In genomic region chr5:24538345-24538744, GRCh38 we compare ENCODE assay signal across 25 cellular contexts.
"Had no signal": no experiment of that assay in that cellular context is flagged by ENCODE, and none has a peak within 500 bp of the region (broad histone marks: within the 10 kb centered on the region; RNA-seq: fewer than 3 reads in every experiment).

No MANE protein-coding gene starts in this region.

- H3K27me3 ChIP-seq: brain microvascular endothelial cell, dorsolateral prefrontal cortex had no signal

- H3K27ac ChIP-seq: brain microvascular endothelial cell, coronary artery, dorsolateral prefrontal cortex, WERI-Rb-1 had no signal

- H3K4me3 ChIP-seq: coronary artery, dorsolateral prefrontal cortex had no signal

- DNase-seq: activated B cell treated with CpG ODN at 0.5 μM for 24 hours; activated CD4-positive, alpha-beta T cell treated with anti-CD3 and anti-CD28 coated beads for 48 hours; activated CD4-positive, alpha-beta T cell treated with anti-CD3 and anti-CD28 coated beads, Interleukin-2, amount 50 U/mL, for 1 hour; activated CD4-positive, alpha-beta T cell treated with anti-CD3 and anti-CD28 coated beads, Interleukin-2, amount 50 U/mL, for 48 hours; activated CD8-positive, alpha-beta memory T cell treated with anti-CD3 and anti-CD28 coated beads for 24 hours; activated CD8-positive, alpha-beta T cell treated with anti-CD3 and anti-CD28 coated beads for 36 hours; activated effector memory CD4-positive, alpha-beta T cell treated with Interleukin-2 at 50 U/mL for 16 hours; activated gamma-delta T cell treated with Interleukin-2 at 50 U/mL for 16 hours; activated naive CD4-positive, alpha-beta T cell treated with anti-CD3 and anti-CD28 coated beads, Interleukin-2, amount 50 U/mL, for 16 hours; activated naive CD4-positive, alpha-beta T cell treated with Interleukin-2 at 50 U/mL for 16 hours; activated T-cell treated with anti-CD3 and anti-CD28 coated beads, Interleukin-2, amount 50 U/mL, for 4 hours; amniotic stem cell; anterior cingulate cortex; brain microvascular endothelial cell; dorsolateral prefrontal cortex; effector memory CD4-positive, alpha-beta T cell; endodermal cell; foreskin fibroblast; head of caudate nucleus; T-helper 2 cell; WERI-Rb-1 had no signal

- H3K36me3 ChIP-seq: brain microvascular endothelial cell, WERI-Rb-1 had no signal

- ATAC-seq: activated CD4-positive, CD25-positive, alpha-beta regulatory T cell treated with anti-CD3 and anti-CD28 coated beads, Interleukin-2, amount 50 U/mL, for 24 hours; activated CD8-positive, alpha-beta T cell treated with anti-CD3 and anti-CD28 coated beads for 36 hours; activated T-cell treated with anti-CD3 and anti-CD28 coated beads, Interleukin-2, amount 50 U/mL, for 4 hours; activated T-helper 17 cell treated with anti-CD3 and anti-CD28 coated beads, Interleukin-2, amount 50 U/mL, for 72 hours; esophagus mucosa had no signal
